12 cellular contexts compared by ENCODE assay signal in the genomic region with DNA sequence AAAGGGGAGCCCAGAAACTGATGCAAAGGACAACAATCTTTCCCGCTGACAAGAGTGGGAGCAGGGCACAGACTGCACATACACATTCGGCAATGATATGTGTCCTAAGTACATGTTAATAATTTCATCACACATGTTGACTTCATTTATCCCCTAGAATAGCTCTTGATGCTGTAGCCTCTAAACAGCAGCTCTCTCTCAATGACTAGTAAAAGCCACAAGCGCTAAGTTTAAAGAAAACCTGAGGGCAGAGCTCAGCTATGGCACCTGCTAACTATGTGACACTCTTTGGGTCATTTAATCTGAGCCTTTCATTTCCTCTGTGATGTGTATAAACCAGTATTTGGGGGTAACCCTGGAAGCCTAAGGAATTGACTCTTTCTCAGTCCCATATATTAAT.
"Had no signal": no experiment of that assay in that cellular context is flagged by ENCODE, and none has a peak within 500 bp of the region (broad histone marks: within the 10 kb centered on the region; RNA-seq: fewer than 3 reads in every experiment).

No MANE protein-coding gene starts in this region.

- H3K27ac ChIP-seq: cardiac muscle cell, gastrocnemius medialis, left ventricle myocardium inferior, right atrium auricular region, VCaP had no signal

- ATAC-seq: gastrocnemius medialis had no signal

- H3K4me3 ChIP-seq: cardiac muscle cell, gastrocnemius medialis, left ventricle myocardium inferior, right atrium auricular region had no signal

- H3K9me3 ChIP-seq: gastrocnemius medialis, left ventricle myocardium inferior, right atrium auricular region had no signal

- H3K4me1 ChIP-seq: gastrocnemius medialis, left ventricle myocardium inferior, right atrium auricular region had no signal

- DNase-seq: activated CD4-positive, alpha-beta memory T cell treated with anti-CD3 and anti-CD28 coated beads for 36 hours; activated gamma-delta T cell; activated T-cell treated with anti-CD3 and anti-CD28 coated beads, Interleukin-2, amount 50 U/mL, for 48 hours; anterior cingulate cortex; gastrocnemius medialis; islet precursor cell; left ventricle myocardium inferior; posterior cingulate gyrus; T-helper 9 cell had no signal

- H3K36me3 ChIP-seq: cardiac muscle cell, gastrocnemius medialis, left ventricle myocardium inferior, right atrium auricular region had no signal

- H3K27me3 ChIP-seq: cardiac muscle cell, gastrocnemius medialis, right atrium auricular region had no signal
